In genomic region chr2:182509-183122, GRCh38 we compare ENCODE assay signal across 22 cellular contexts.
DNase-seq lines count a peak whose midpoint lies in the region; ATAC-seq and TF ChIP-seq lines count a peak whose summit lies in the region.
"Had no signal": no experiment of that assay in that cellular context is flagged by ENCODE, and none has a peak within 500 bp of the region (broad histone marks: within the 10 kb centered on the region; RNA-seq: fewer than 3 reads in every experiment).

No MANE protein-coding gene starts in this region.

- no peak overlapping the region for H3K4me3 ChIP-seq in fibroblast of mammary gland (ENCODE audit: control insufficient read depth, low read depth, low read length)

- H3K4me1 Mint-ChIP-seq in natural killer cell: peaks cover 41 to 45% of the 10 kb centered on the region in 2 donors
- H3K4me1 Mint-ChIP-seq in natural killer cell treated with Interleukin-12 subunit alpha and Interleukin-12 subunit beta and Interleukin-15 and Interleukin-18, amount 100 ng/mL, for 72 hours (ENCODE audit: low read depth in 2 of 2): peaks cover 23 to 27% of the 10 kb centered on the region in 2 donors
- H3K4me1 Mint-ChIP-seq: IgD-negative memory B cell had no signal

- peaks cover 4 to 5% of the 10 kb centered on the region in 2 donors for H3K9me3 Mint-ChIP-seq in natural killer cell
- peaks cover 3% of the 10 kb centered on the region for H3K9me3 Mint-ChIP-seq in natural killer cell treated with Interleukin-12 subunit alpha and Interleukin-12 subunit beta and Interleukin-15 and Interleukin-18, amount 100 ng/mL, for 72 hours

- intact Hi-C loops in natural killer cell (cut with micrococcal nuclease): no loop called here
- intact Hi-C loops in posterior cingulate gyrus (cut with DNase I): no loop called here

- ATAC-seq in natural killer cell (no peak), GM21360 (IDR thresholded peaks at IDR 0.05; ENCODE audit: unreplicated experiment) (no peak)
- no peak for ATAC-seq in natural killer cell treated with Interleukin-12 subunit alpha and Interleukin-12 subunit beta and Interleukin-15 and Interleukin-18, amount 100 ng/mL, for 72 hours
- ATAC-seq: activated T-helper 17 cell treated with anti-CD3 and anti-CD28 coated beads, Interleukin-2, amount 50 U/mL, for 72 hours; SK-N-SH treated with all-trans-retinoic acid at 6 μM for 48 hours had no signal

- DNase-seq in natural killer cell (no peak), LHCN-M2 (ENCODE audit: low read depth) (peak; percentile 5), fibroblast of mammary gland (ENCODE audit: low read depth) (peak; percentile 16), posterior cingulate gyrus (no peak)
- no peak for DNase-seq in natural killer cell treated with Interleukin-12 subunit alpha and Interleukin-12 subunit beta and Interleukin-15 and Interleukin-18, amount 100 ng/mL, for 72 hours (ENCODE audit: low spot score)
- no peak for DNase-seq in stimulated activated CD4-positive, alpha-beta T cell treated with anti-CD3 and anti-CD28 coated beads, Interleukin-1b, Interleukin-23, amount 100 ng/mL, for 48 hours
- DNase-seq: activated CD4-positive, alpha-beta T cell treated with anti-CD3 and anti-CD28 coated beads, Interleukin-2, amount 10 ng/mL, durations not matched to agents 7 days and 5 days; central memory CD4-positive, alpha-beta T cell; DMS153; GF-D8; NCI-H146; NCI-H2171 treated with DMSO at 0.1 percent for 48 hours; NCI-H526; retina; stimulated activated CD4-positive, alpha-beta T cell treated with anti-CD3 and anti-CD28 coated beads, Interleukin-4, amount 100 ng/mL, for 24 hours; stimulated activated naive CD4-positive, alpha-beta T cell had no signal

- H3K36me3 Mint-ChIP-seq in natural killer cell: peaks cover 6% of the 10 kb centered on the region
- H3K36me3 Mint-ChIP-seq in natural killer cell treated with Interleukin-12 subunit alpha and Interleukin-12 subunit beta and Interleukin-15 and Interleukin-18, amount 100 ng/mL, for 72 hours: peaks cover 28% of the 10 kb centered on the region
- H3K36me3 Mint-ChIP-seq: IgD-negative memory B cell had no signal

- peak overlapping the region; percentile 50 for H3K4me3 Mint-ChIP-seq in natural killer cell
- H3K4me3 Mint-ChIP-seq in natural killer cell treated with Interleukin-12 subunit alpha and Interleukin-12 subunit beta and Interleukin-15 and Interleukin-18, amount 100 ng/mL, for 72 hours: no peak overlapping the region
- H3K4me3 Mint-ChIP-seq: activated CD4-positive, alpha-beta T cell treated with anti-CD3 and anti-CD28 coated beads, Interleukin-2, amount 10 ng/mL, durations not matched to agents 7 days and 5 days; activated naive CD8-positive, alpha-beta T cell; activated T-helper 17 cell treated with anti-CD3 and anti-CD28 coated beads, Interleukin-2, amount 50 U/mL, for 72 hours; IgD-negative memory B cell; T-helper 2 cell treated with Interferon-gamma antibody and Interleukin-4, amounts not matched to agents 5 μg/mL and 100 μg/mL, for 36 hours had no signal

- H3K27me3 Mint-ChIP-seq in natural killer cell (ENCODE audit: low read depth in 2 of 2): no peaks in the 10 kb centered on the region
- peaks cover 0 to 8% of the 10 kb centered on the region in 2 donors for H3K27me3 Mint-ChIP-seq in natural killer cell treated with Interleukin-12 subunit alpha and Interleukin-12 subunit beta and Interleukin-15 and Interleukin-18, amount 100 ng/mL, for 72 hours
- H3K27me3 Mint-ChIP-seq: activated naive CD8-positive, alpha-beta T cell had no signal

- no peak for TF ChIP-seq CTCF in natural killer cell (IDR thresholded peaks at IDR 0.05)
- TF ChIP-seq CTCF in fibroblast of mammary gland (conservative IDR thresholded peaks at IDR 0.05; ENCODE audit: control insufficient read depth, insufficient read depth, low read depth, low read length): no peak

- H3K27ac Mint-ChIP-seq in natural killer cell: no peak overlapping the region
- no peak overlapping the region for H3K27ac Mint-ChIP-seq in natural killer cell treated with Interleukin-12 subunit alpha and Interleukin-12 subunit beta and Interleukin-15 and Interleukin-18, amount 100 ng/mL, for 72 hours
- H3K27ac Mint-ChIP-seq: activated CD4-positive, alpha-beta T cell treated with anti-CD3 and anti-CD28 coated beads, Interleukin-2, amount 10 ng/mL, durations not matched to agents 7 days and 5 days; activated naive CD8-positive, alpha-beta T cell; activated T-helper 17 cell treated with anti-CD3 and anti-CD28 coated beads, Interleukin-2, amount 50 U/mL, for 72 hours; IgD-negative memory B cell; T-helper 2 cell treated with Interferon-gamma antibody and Interleukin-4, amounts not matched to agents 5 μg/mL and 100 μg/mL, for 36 hours had no signal

Comparison
In these comparisons a context has a peak if more than half of its experiments do, and no peak if none do; other contexts are left out.
1. DNase-seq: peak in LHCN-M2 (single experiment) and fibroblast of mammary gland (single experiment); none in natural killer cell (single experiment), natural killer cell treated with Interleukin-12 subunit alpha and Interleukin-12 subunit beta and Interleukin-15 and Interleukin-18, amount 100 ng/mL, for 72 hours (single experiment), stimulated activated CD4-positive, alpha-beta T cell treated with anti-CD3 and anti-CD28 coated beads, Interleukin-1b, Interleukin-23, amount 100 ng/mL, for 48 hours (single experiment) and posterior cingulate gyrus (0 of 10).